ENCODE assay signal across 27 cellular contexts in the genomic region with DNA sequence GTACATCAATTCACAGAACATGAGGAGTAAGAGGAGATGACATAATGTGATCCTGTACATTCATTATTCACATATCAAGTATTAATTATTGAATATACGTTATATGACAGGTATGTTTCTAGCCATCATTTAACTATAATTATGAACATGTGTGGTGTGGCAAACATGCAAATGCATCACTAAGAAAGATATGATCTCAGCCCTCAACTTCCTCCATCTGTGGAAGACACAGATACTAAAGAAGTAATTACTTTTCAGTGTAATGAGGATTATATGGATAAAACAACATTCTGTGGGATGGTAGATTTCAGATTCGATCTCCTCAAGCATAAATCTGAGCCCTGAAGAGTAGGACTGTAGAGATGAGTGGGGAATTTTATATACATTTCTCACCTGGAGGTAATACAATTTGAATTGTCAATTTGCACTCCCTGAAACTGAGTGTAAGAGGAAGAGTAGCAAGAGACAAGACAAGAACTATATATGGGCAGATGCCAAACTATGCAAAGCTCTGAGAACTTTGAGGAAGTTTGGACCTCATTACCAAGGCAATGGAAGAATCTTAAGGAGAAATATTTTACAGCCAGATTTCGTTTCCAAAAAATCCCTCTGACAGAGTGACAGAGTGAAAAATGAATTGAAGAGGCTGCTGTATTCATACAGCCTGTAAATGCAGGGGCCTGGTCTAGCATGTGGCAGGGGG.
"Had no signal": no experiment of that assay in that cellular context is flagged by ENCODE, and none has a peak within 500 bp of the region (broad histone marks: within the 10 kb centered on the region; RNA-seq: fewer than 3 reads in every experiment).

No MANE protein-coding gene starts in this region.

- H3K27ac Mint-ChIP-seq: activated T-helper 17 cell treated with anti-CD3 and anti-CD28 coated beads, Interleukin-2, amount 50 U/mL, for 72 hours; natural killer cell; neural progenitor cell; stimulated activated naive B cell treated with anti-CD40 and anti-IgM and Interleukin-4, amounts not matched to agents 10 μg/mL and 1 μg/mL and 100 μg/mL, for 72 hours had no signal

- H3K9me3 Mint-ChIP-seq: activated T-cell treated with anti-CD3 and anti-CD28 coated beads, Interleukin-2, amount 50 U/mL, for 4 hours; activated T-helper 17 cell treated with anti-CD3 and anti-CD28 coated beads, Interleukin-2, amount 50 U/mL, for 72 hours; neural progenitor cell; stimulated activated naive B cell treated with anti-CD40 and anti-IgM and Interleukin-4, amounts not matched to agents 10 μg/mL and 1 μg/mL and 100 μg/mL, for 72 hours had no signal

- H3K27ac ChIP-seq: colonic mucosa, lower lobe of right lung, neural progenitor cell, right atrium auricular region, suprapubic skin, tibial nerve, VCaP had no signal

- H3K4me3 Mint-ChIP-seq: activated T-cell treated with anti-CD3 and anti-CD28 coated beads, Interleukin-2, amount 50 U/mL, for 4 hours; activated T-helper 17 cell treated with anti-CD3 and anti-CD28 coated beads, Interleukin-2, amount 50 U/mL, for 72 hours; natural killer cell; neural progenitor cell; stimulated activated naive B cell treated with anti-CD40 and anti-IgM and Interleukin-4, amounts not matched to agents 10 μg/mL and 1 μg/mL and 100 μg/mL, for 72 hours had no signal

- H3K4me2 ChIP-seq: smooth muscle cell had no signal

- H3K4me1 ChIP-seq: colonic mucosa had no signal

- H3K36me3 ChIP-seq: colonic mucosa, neural progenitor cell, right atrium auricular region, suprapubic skin, tibial nerve had no signal

- H3K4me1 Mint-ChIP-seq: activated T-helper 17 cell treated with anti-CD3 and anti-CD28 coated beads, Interleukin-2, amount 50 U/mL, for 72 hours; natural killer cell had no signal

- H3K36me3 Mint-ChIP-seq: natural killer cell; neural progenitor cell; stimulated activated naive B cell treated with anti-CD40 and anti-IgM and Interleukin-4, amounts not matched to agents 10 μg/mL and 1 μg/mL and 100 μg/mL, for 72 hours had no signal

- H3K9me3 ChIP-seq: colonic mucosa, lower lobe of right lung, right atrium auricular region, suprapubic skin, tibial nerve had no signal

- H3K4me3 ChIP-seq: colonic mucosa, lower lobe of right lung, neural progenitor cell, right atrium auricular region, smooth muscle cell, suprapubic skin, tibial nerve had no signal

- H2AFZ ChIP-seq: neural progenitor cell had no signal

- H3K27me3 ChIP-seq: colonic mucosa, neural progenitor cell, right atrium auricular region, suprapubic skin, tibial nerve had no signal

- H3K27me3 Mint-ChIP-seq: stimulated activated naive B cell treated with anti-CD40 and anti-IgM and Interleukin-4, amounts not matched to agents 10 μg/mL and 1 μg/mL and 100 μg/mL, for 72 hours had no signal

- DNase-seq: activated CD4-positive, alpha-beta T cell treated with anti-CD3 and anti-CD28 coated beads for 48 hours; activated CD4-positive, alpha-beta T cell treated with anti-CD3 and anti-CD28 coated beads, Interleukin-2, amount 50 U/mL, for 48 hours; activated CD8-positive, alpha-beta memory T cell treated with anti-CD3 and anti-CD28 coated beads for 24 hours; activated gamma-delta T cell treated with Interleukin-2 at 50 U/mL for 16 hours; activated naive CD4-positive, alpha-beta T cell treated with anti-CD3 and anti-CD28 coated beads, Interleukin-2, amount 50 U/mL, for 16 hours; activated T-cell treated with anti-CD3 and anti-CD28 coated beads, Interleukin-2, amount 50 U/mL, for 4 hours; amniotic stem cell; cerebellar nuclear complex; colonic mucosa; effector CD8-positive, alpha-beta T cell; lower lobe of right lung; mesendoderm; natural killer cell; occipital lobe; stimulated activated CD4-positive, alpha-beta T cell treated with anti-CD3 and anti-CD28 coated beads, Interleukin-1b, Interleukin-23, amount 100 ng/mL, for 48 hours; stimulated activated CD4-positive, alpha-beta T cell treated with anti-CD3 and anti-CD28 coated beads, Interleukin-4, amount 100 ng/mL, for 4 hours; stimulated activated naive B cell treated with anti-CD40 and anti-IgM and Interleukin-4, amounts not matched to agents 10 μg/mL and 1 μg/mL and 100 μg/mL, for 72 hours; T-helper 2 cell had no signal

- ATAC-seq: activated CD4-positive, CD25-positive, alpha-beta regulatory T cell treated with anti-CD3 and anti-CD28 coated beads, Interleukin-2, amount 50 U/mL, for 24 hours; activated T-cell treated with anti-CD3 and anti-CD28 coated beads, Interleukin-2, amount 50 U/mL, for 4 hours; activated T-helper 17 cell treated with anti-CD3 and anti-CD28 coated beads, Interleukin-2, amount 50 U/mL, for 72 hours; left lobe of liver; lower lobe of right lung; natural killer cell; stimulated activated naive B cell treated with anti-CD40 and anti-IgM and Interleukin-4, amounts not matched to agents 10 μg/mL and 1 μg/mL and 100 μg/mL, for 72 hours had no signal
